ENCODE assay signal across 22 cellular contexts in the genomic region with DNA sequence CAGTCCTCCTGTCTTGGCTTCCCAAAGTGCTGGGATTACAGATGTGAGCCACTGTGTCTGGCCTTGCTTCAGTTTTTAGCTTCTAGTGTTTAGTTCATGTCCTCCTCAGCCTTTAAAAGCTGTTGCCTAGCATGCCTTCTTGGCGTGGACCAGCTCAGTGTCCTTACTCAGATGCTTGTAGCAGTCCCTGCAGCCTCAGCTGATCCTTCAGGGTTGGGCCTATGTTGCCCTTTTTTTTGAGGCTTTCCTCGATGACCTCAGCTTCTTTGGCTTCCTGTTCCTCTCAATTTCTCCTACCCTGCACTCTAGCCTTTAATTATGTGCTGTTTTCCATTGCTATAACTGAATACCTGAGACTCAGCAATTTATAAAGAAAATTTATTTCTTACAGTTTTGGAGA. TPM values are rescaled to one million over a fixed set of nuclear protein-coding genes. Genes with fewer than 3 reads are reported as not detected.
DNase-seq lines count a peak whose midpoint lies in the region; ATAC-seq, FAIRE-seq and TF ChIP-seq lines count a peak whose summit lies in the region.
"Had no signal": no experiment of that assay in that cellular context is flagged by ENCODE, and none has a peak within 500 bp of the region (broad histone marks: within the 10 kb centered on the region; RNA-seq: fewer than 3 reads in every experiment).

No MANE protein-coding gene starts in this region.

- no peak overlapping the region for H4K8ac ChIP-seq in trophoblast cell (ENCODE audit: low read depth, low read length)

- BruUV-seq in endothelial cell of umbilical vein (replicated peaks; lab: Mats Ljungman, UMichigan), result no TSS peak

- H3K14ac ChIP-seq in trophoblast cell (ENCODE audit: low read length), result no peak overlapping the region

- no peak overlapping the region for H4K91ac ChIP-seq in trophoblast cell (ENCODE audit: low read depth, low read length)

- H2AFZ ChIP-seq in endothelial cell of umbilical vein (ENCODE audit: low read depth, low read length), result no peak overlapping the region
- H2AFZ ChIP-seq in trophoblast cell (ENCODE audit: insufficient read depth, low read length, poor library complexity), result no peak overlapping the region

- dilution Hi-C loops in endothelial cell of umbilical vein (cut with MboI; ENCODE audit: extremely low pct_ligation_motif_present, low sequenced_read_pairs), result no loop called here

- peaks cover 10% of the 10 kb centered on the region for H3K79me1 ChIP-seq in trophoblast cell (ENCODE audit: low read length)

- WGBS in trophoblast cell (ENCODE audit: extremely low coverage, insufficient coverage, insufficient read length), result no CpG with 5 or more reads among the region's 2 CpGs

- H3K36me3 ChIP-seq in endothelial cell of umbilical vein (ENCODE audit: control insufficient read depth in 2 of 2, extremely low read depth in 1 of 2, insufficient read depth in 2 of 2, low read length in 2 of 2) (no peaks in the 10 kb centered on the region), trophoblast cell (ENCODE audit: control insufficient read depth in 1 of 2, insufficient read depth in 2 of 2, low read length in 2 of 2) (peaks cover 0 to 2% of the 10 kb centered on the region in 2 experiments)
- H3K36me3 ChIP-seq: BLaER1 had no signal

- no peak overlapping the region for H3K27ac ChIP-seq in endothelial cell of umbilical vein (ENCODE audit: insufficient read depth, low read depth, low read length)
- no peak overlapping the region for H3K27ac ChIP-seq in trophoblast cell (ENCODE audit: low read depth, low read length)
- H3K27ac ChIP-seq: BLaER1, RWPE1, SK-N-MC had no signal

- H2BK120ac ChIP-seq in trophoblast cell (ENCODE audit: insufficient read depth, low read length, poor library complexity), result no peak overlapping the region

- H3K18ac ChIP-seq in trophoblast cell (ENCODE audit: low read length), result peak overlapping the region; percentile 8

- H2BK12ac ChIP-seq in trophoblast cell (ENCODE audit: low read length), result no peak overlapping the region

- no peak for TF ChIP-seq POLR2A in endothelial cell of umbilical vein (IDR thresholded peaks at IDR 0.05; ENCODE audit: low read depth, low read length)

- H3K23ac ChIP-seq in trophoblast cell (ENCODE audit: low read length), result peak overlapping the region; percentile 48

- H3K9ac ChIP-seq in endothelial cell of umbilical vein (replicated peaks; ENCODE audit: extremely low read depth, insufficient read depth, low read length), result no peak overlapping the region
- no peak overlapping the region for H3K9ac ChIP-seq in trophoblast cell (ENCODE audit: low read length)
- H3K9ac ChIP-seq: BLaER1 had no signal

- H4K20me1 ChIP-seq in endothelial cell of umbilical vein (replicated peaks; ENCODE audit: control insufficient read depth, extremely low read depth, insufficient read depth, low read length), result no peaks in the 10 kb centered on the region
- H4K20me1 ChIP-seq: BLaER1 had no signal

- TF ChIP-seq CTCF in endothelial cell of umbilical vein (IDR thresholded peaks at IDR 0.05; ENCODE audit: extremely low read depth in 1 of 2, insufficient read depth in 1 of 2, low read depth in 1 of 2, low read length in 2 of 2), result no peak

- no peaks in the 10 kb centered on the region for H3K27me3 ChIP-seq in endothelial cell of umbilical vein (ENCODE audit: control insufficient read depth in 2 of 2, insufficient read depth in 2 of 2, low read length in 2 of 2)
- H3K27me3 ChIP-seq in trophoblast cell (ENCODE audit: insufficient read depth, low read length), result no peaks in the 10 kb centered on the region
- H3K27me3 ChIP-seq: BLaER1 had no signal

- POLR2A ChIA-PET in endothelial cell of umbilical vein (lab: Charles Lee), result no interaction called here

- H3K9me3 ChIP-seq in endothelial cell of umbilical vein (replicated peaks; ENCODE audit: control insufficient read depth, insufficient read depth, low read length), result no peaks in the 10 kb centered on the region
- H3K9me3 ChIP-seq in trophoblast cell (ENCODE audit: insufficient read depth, low read depth, low read length), result no peaks in the 10 kb centered on the region
- H3K9me3 ChIP-seq: BLaER1 had no signal

- no peak overlapping the region for H2AK5ac ChIP-seq in trophoblast cell (ENCODE audit: low read length)

- no peak for ATAC-seq in GM18520 (IDR thresholded peaks at IDR 0.05; ENCODE audit: unreplicated experiment)
- ATAC-seq in HG03565 (IDR thresholded peaks at IDR 0.05; ENCODE audit: unreplicated experiment), result no peak

- no peak overlapping the region for H3K4ac ChIP-seq in trophoblast cell (ENCODE audit: low read depth, low read length)

- no peak overlapping the region for H4K12ac ChIP-seq in trophoblast cell (ENCODE audit: low read depth, low read length)

- no peaks in the 10 kb centered on the region for H3K9me1 ChIP-seq in endothelial cell of umbilical vein (replicated peaks; ENCODE audit: control insufficient read depth, extremely low read depth, insufficient read depth, low read length)

- peaks cover 75% of the 10 kb centered on the region for H3K79me2 ChIP-seq in endothelial cell of umbilical vein (ENCODE audit: control insufficient read depth, insufficient read depth, low read length)
- H3K79me2 ChIP-seq in trophoblast cell (ENCODE audit: control insufficient read depth, insufficient read depth, low read length, poor library complexity), result peaks cover 1% of the 10 kb centered on the region

- H3K4me2 ChIP-seq in endothelial cell of umbilical vein (ENCODE audit: insufficient read depth, low read length) (no peak overlapping the region), trophoblast cell (ENCODE audit: low read length) (no peak overlapping the region)
- H3K4me2 ChIP-seq: BLaER1 had no signal

- H3K4me3 ChIP-seq in endothelial cell of umbilical vein (replicated peaks in 1 of 3; ENCODE audit: insufficient read depth in 1 of 3, low read depth in 1 of 3, low read length in 3 of 3), result no peak overlapping the region
- H3K4me3 ChIP-seq in trophoblast cell (ENCODE audit: low read depth, low read length), result no peak overlapping the region
- H3K4me3 ChIP-seq: BLaER1, SK-N-MC had no signal

- H2BK5ac ChIP-seq in trophoblast cell (ENCODE audit: low read depth, low read length, poor library complexity), result no peak overlapping the region

- CTCF ChIA-PET in endothelial cell of umbilical vein (lab: Charles Lee), result interaction anchor here (1.2 to 1.3 kb wide), 3 partner anchors 28 to 93 kb away, joined by 3 to 9 read pairs (median 3); no protein-coding TSS in a partner anchor

- DNase-seq in EH (ENCODE audit: low read depth), result peak; percentile 25
- peak; percentile 44 for DNase-seq in HT1080 (ENCODE audit: low read depth)
- DNase-seq in endothelial cell of umbilical vein (ENCODE audit: low read depth, low spot score), result no peak
- no peak for DNase-seq in trophoblast cell
- no peak for DNase-seq in NCI-H1105 (lab: John Stamatoyannopoulos, UW)
- DNase-seq: CD4-positive, alpha-beta T cell; COR-L47; DMS79; KBM-7; NCI-H1092; NCI-H146; NCI-H2029; NCI-H2227 treated with DMSO at 0.1 percent for 48 hours; NCI-H510A; NCI-H748 treated with DMSO at 0.1 percent for 48 hours; SHP77 treated with DMSO at 0.1 percent for 48 hours had no signal

- peak; percentile 55 for FAIRE-seq in endothelial cell of umbilical vein (lab: Jason Lieb, UNC)
- FAIRE-seq: GM12891 had no signal

- intact Hi-C loops in endothelial cell of umbilical vein (cut with micrococcal nuclease), result no loop called here

- H3K4me1 ChIP-seq in endothelial cell of umbilical vein (ENCODE audit: control insufficient read depth, extremely low read depth, insufficient read depth, low read length), result peaks cover 46% of the 10 kb centered on the region
- H3K4me1 ChIP-seq in trophoblast cell (ENCODE audit: control insufficient read depth in 1 of 2, insufficient read depth in 2 of 2, low read length in 2 of 2), result peaks cover 21 to 22% of the 10 kb centered on the region in 2 experiments

TF ChIP-seq in endothelial cell of umbilical vein, 7 proteins besides CTCF, POLR2A, EP300 and RAD21:
- TF ChIP-seq, protein P1, sequence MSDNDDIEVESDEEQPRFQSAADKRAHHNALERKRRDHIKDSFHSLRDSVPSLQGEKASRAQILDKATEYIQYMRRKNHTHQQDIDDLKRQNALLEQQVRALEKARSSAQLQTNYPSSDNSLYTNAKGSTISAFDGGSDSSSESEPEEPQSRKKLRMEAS (IDR thresholded peaks at IDR 0.05; ENCODE audit: insufficient read depth, insufficient read length), result no peak
- TF ChIP-seq MYC (IDR thresholded peaks at IDR 0.05; ENCODE audit: low read depth, low read length) (no peak), JUN (IDR thresholded peaks at IDR 0.05; ENCODE audit: borderline replicate concordance, insufficient read depth, insufficient read length, low read depth) (no peak), POLR2AphosphoS5 (IDR thresholded peaks at IDR 0.05; ENCODE audit: insufficient read depth, low read depth, low read length) (no peak), GATA2 (IDR thresholded peaks at IDR 0.05; ENCODE audit: insufficient read depth, insufficient read length, low read depth, low read length) (no peak), FOS (IDR thresholded peaks at IDR 0.05; ENCODE audit: borderline replicate concordance, insufficient read depth, low read length) (no peak), EZH2 (IDR thresholded peaks at IDR 0.05; ENCODE audit: borderline replicate concordance, low read depth, low read length, severe bottlenecking) (no peak)

RNA-seq across cellular contexts. Expression of a gene that starts 57.7 kb away (rescaled TPM):
- 17.0 and 20.0 TPM in 2 replicates for total RNA-seq in HT1080 (2014; rRNA removed; shearing (Covaris generic))
- polyA plus RNA-seq in HT1080 (2015; cell fraction: cytosol; rRNA removed), result 11.6 and 14.0 TPM in 2 replicates
- 54.4 and 56.1 TPM in 2 replicates for polyA plus RNA-seq in HT1080 (2015; cell fraction: nucleus; rRNA removed)
- total RNA-seq in endothelial cell of umbilical vein, result 86.3 and 99.4 TPM in 2 replicates
- polyA plus RNA-seq in endothelial cell of umbilical vein, result 52.2 and 58.9 TPM in 2 replicates
- 38.4 and 43.3 TPM in 2 replicates for polyA plus RNA-seq in endothelial cell of umbilical vein (2011; cell fraction: cytosol; rRNA removed)
- 342 and 357 TPM in 2 replicates for polyA plus RNA-seq in endothelial cell of umbilical vein (2011; cell fraction: nucleus; rRNA removed)
- polyA plus RNA-seq in endothelial cell of umbilical vein (2012), result 36.0 and 42.9 TPM in 2 replicates
- 200 and 209 TPM in 2 replicates for polyA minus RNA-seq in endothelial cell of umbilical vein
- polyA minus RNA-seq in endothelial cell of umbilical vein (2011; cell fraction: cytosol; rRNA and poly(A)+ RNA removed), result 28.9 TPM
- 300 and 392 TPM in 2 replicates for polyA minus RNA-seq in endothelial cell of umbilical vein (2011; cell fraction: nucleus; rRNA and poly(A)+ RNA removed)
- polyA plus RNA-seq in trophoblast cell (2013), result 20.5 and 20.8 TPM in 2 replicates

Comparison
In these comparisons a context has a peak if more than half of its experiments do, and no peak if none do; other contexts are left out.
1. DNase-seq: peak in EH (single experiment) and HT1080 (single experiment); none in endothelial cell of umbilical vein (single experiment), trophoblast cell (0 of 2) and NCI-H1105 (single experiment).